22 cellular contexts compared by ENCODE assay signal in genomic region chr6:29424575-29424974, GRCh38. TPM values are rescaled to one million over a fixed set of nuclear protein-coding genes. Genes with fewer than 3 reads are reported as not detected.
DNase-seq lines count a peak whose midpoint lies in the region; ATAC-seq and TF ChIP-seq lines count a peak whose summit lies in the region.
"Had no signal": no experiment of that assay in that cellular context is flagged by ENCODE, and none has a peak within 500 bp of the region (broad histone marks: within the 10 kb centered on the region; RNA-seq: fewer than 3 reads in every experiment).

No MANE protein-coding gene starts in this region.

- H3K27ac ChIP-seq in suprapubic skin: no peak overlapping the region
- H3K27ac ChIP-seq: SJSA1 had no signal

- no peaks in the 10 kb centered on the region for H3K4me1 Mint-ChIP-seq in activated CD8-positive, alpha-beta T cell treated with anti-CD3 and anti-CD28 coated beads for 36 hours (ENCODE audit: low read depth)
- no peaks in the 10 kb centered on the region for H3K4me1 Mint-ChIP-seq in activated CD8-positive, alpha-beta T cell treated with anti-CD3 and anti-CD28 coated beads, Interleukin-2, amount 10 ng/mL, durations not matched to agents 7 days and 5 days (ENCODE audit: low read depth)

- peak; percentile 9 for DNase-seq in activated CD8-positive, alpha-beta T cell treated with anti-CD3 and anti-CD28 coated beads for 36 hours
- no peak for DNase-seq in activated CD8-positive, alpha-beta T cell treated with anti-CD3 and anti-CD28 coated beads, Interleukin-2, amount 10 ng/mL, durations not matched to agents 7 days and 5 days
- DNase-seq in EL: peak; percentile 26
- DNase-seq in NB4 (ENCODE audit: low read depth): peak; percentile 4
- peak; percentile 5 for DNase-seq in epithelial cell of esophagus (ENCODE audit: low read depth)
- no peak for DNase-seq in suprapubic skin (ENCODE audit: low spot score in 2 of 2)
- DNase-seq in H7: no peak
- DNase-seq: AML-193; C1 segment of cervical spinal cord; CD8-positive, alpha-beta T cell; DMS153; GF-D8; KG1; MV-4-11; NCI-H187; NCI-H446; NCI-H526 had no signal

- H3K36me3 ChIP-seq in suprapubic skin: no peaks in the 10 kb centered on the region
- no peaks in the 10 kb centered on the region for H3K36me3 ChIP-seq in H7 (replicated peaks; ENCODE audit: control insufficient read depth, insufficient read depth, low read length)
- H3K36me3 ChIP-seq: SJSA1 had no signal

- H3K4me3 Mint-ChIP-seq in activated CD8-positive, alpha-beta T cell treated with anti-CD3 and anti-CD28 coated beads for 36 hours: no peak overlapping the region
- no peak overlapping the region for H3K4me3 Mint-ChIP-seq in activated CD8-positive, alpha-beta T cell treated with anti-CD3 and anti-CD28 coated beads, Interleukin-2, amount 10 ng/mL, durations not matched to agents 7 days and 5 days
- H3K4me3 Mint-ChIP-seq: CD8-positive, alpha-beta T cell had no signal

- POLR2A ChIA-PET in activated CD8-positive, alpha-beta T cell treated with anti-CD3 and anti-CD28 coated beads for 36 hours (lab: Charles Lee): no interaction called here
- POLR2A ChIA-PET in activated CD8-positive, alpha-beta T cell treated with anti-CD3 and anti-CD28 coated beads, Interleukin-2, amount 10 ng/mL, durations not matched to agents 7 days and 5 days (lab: Charles Lee): no interaction called here

- intact Hi-C loops in activated CD8-positive, alpha-beta T cell treated with anti-CD3 and anti-CD28 coated beads for 36 hours (cut with micrococcal nuclease): no loop called here

- no peak for TF ChIP-seq CTCF in activated CD8-positive, alpha-beta T cell treated with anti-CD3 and anti-CD28 coated beads for 36 hours (IDR thresholded peaks at IDR 0.05)
- no peak for TF ChIP-seq CTCF in NB4 (IDR thresholded peaks at IDR 0.05; ENCODE audit: low read depth, low read length)
- no peak for TF ChIP-seq CTCF in epithelial cell of esophagus (IDR thresholded peaks at IDR 0.05; ENCODE audit: insufficient read depth, low read depth, low read length, missing control alignments)
- no peak for TF ChIP-seq CTCF in suprapubic skin (IDR thresholded peaks at IDR 0.05)

- ATAC-seq in activated CD8-positive, alpha-beta T cell treated with anti-CD3 and anti-CD28 coated beads for 36 hours: peak; percentile 58
- no peak for ATAC-seq in activated CD8-positive, alpha-beta T cell treated with anti-CD3 and anti-CD28 coated beads, Interleukin-2, amount 10 ng/mL, durations not matched to agents 7 days and 5 days
- ATAC-seq in HG03280 (IDR thresholded peaks at IDR 0.05; ENCODE audit: unreplicated experiment): no peak
- ATAC-seq: CD8-positive, alpha-beta T cell; HepG2; Right ventricle myocardium inferior had no signal

- H3K27ac Mint-ChIP-seq in activated CD8-positive, alpha-beta T cell treated with anti-CD3 and anti-CD28 coated beads for 36 hours: no peak overlapping the region
- H3K27ac Mint-ChIP-seq in activated CD8-positive, alpha-beta T cell treated with anti-CD3 and anti-CD28 coated beads, Interleukin-2, amount 10 ng/mL, durations not matched to agents 7 days and 5 days: no peak overlapping the region
- H3K27ac Mint-ChIP-seq: CD8-positive, alpha-beta T cell had no signal

- no peak for TF ChIP-seq EP300 in suprapubic skin (IDR thresholded peaks at IDR 0.05)

- H3K27me3 Mint-ChIP-seq in activated CD8-positive, alpha-beta T cell treated with anti-CD3 and anti-CD28 coated beads for 36 hours: peaks cover 31% of the 10 kb centered on the region
- H3K27me3 Mint-ChIP-seq in activated CD8-positive, alpha-beta T cell treated with anti-CD3 and anti-CD28 coated beads, Interleukin-2, amount 10 ng/mL, durations not matched to agents 7 days and 5 days (ENCODE audit: low read depth): peaks cover 14% of the 10 kb centered on the region

- peaks cover 4% of the 10 kb centered on the region for H3K27me3 ChIP-seq in suprapubic skin
- H3K27me3 ChIP-seq in H7 (ENCODE audit: control insufficient read depth, insufficient read depth, low read length): no peaks in the 10 kb centered on the region
- H3K27me3 ChIP-seq: SJSA1 had no signal

- TF ChIP-seq POLR2A in NB4 (IDR thresholded peaks at IDR 0.05; ENCODE audit: extremely low read depth, insufficient read length) (no peak), suprapubic skin (IDR thresholded peaks at IDR 0.05) (no peak)

- 68% methylated on average over 2 of the region's 2 CpGs for WGBS in suprapubic skin

- no peaks in the 10 kb centered on the region for H3K9me3 Mint-ChIP-seq in activated CD8-positive, alpha-beta T cell treated with anti-CD3 and anti-CD28 coated beads for 36 hours
- H3K9me3 Mint-ChIP-seq in activated CD8-positive, alpha-beta T cell treated with anti-CD3 and anti-CD28 coated beads, Interleukin-2, amount 10 ng/mL, durations not matched to agents 7 days and 5 days (ENCODE audit: insufficient read depth): no peaks in the 10 kb centered on the region
- H3K9me3 Mint-ChIP-seq: CD8-positive, alpha-beta T cell had no signal

- no peaks in the 10 kb centered on the region for H3K4me1 ChIP-seq in suprapubic skin
- H3K4me1 ChIP-seq: SJSA1 had no signal

- H3K4me3 ChIP-seq in NB4 (ENCODE audit: low read depth, low read length): no peak overlapping the region
- H3K4me3 ChIP-seq in epithelial cell of esophagus (ENCODE audit: low read length): no peak overlapping the region
- no peak overlapping the region for H3K4me3 ChIP-seq in suprapubic skin
- no peak overlapping the region for H3K4me3 ChIP-seq in H7 (ENCODE audit: insufficient read depth, low read depth, low read length)
- H3K4me3 ChIP-seq: SJSA1 had no signal

- CTCF ChIA-PET in activated CD8-positive, alpha-beta T cell treated with anti-CD3 and anti-CD28 coated beads for 36 hours (lab: Charles Lee): no interaction called here
- CTCF ChIA-PET in activated CD8-positive, alpha-beta T cell treated with anti-CD3 and anti-CD28 coated beads, Interleukin-2, amount 10 ng/mL, durations not matched to agents 7 days and 5 days (lab: Charles Lee): no interaction called here

- no peaks in the 10 kb centered on the region for H3K9me3 ChIP-seq in suprapubic skin
- H3K9me3 ChIP-seq: SJSA1 had no signal

- no peaks in the 10 kb centered on the region for H3K36me3 Mint-ChIP-seq in activated CD8-positive, alpha-beta T cell treated with anti-CD3 and anti-CD28 coated beads for 36 hours (ENCODE audit: low read depth)
- H3K36me3 Mint-ChIP-seq in activated CD8-positive, alpha-beta T cell treated with anti-CD3 and anti-CD28 coated beads, Interleukin-2, amount 10 ng/mL, durations not matched to agents 7 days and 5 days (ENCODE audit: low read depth): no peaks in the 10 kb centered on the region
- H3K36me3 Mint-ChIP-seq: CD8-positive, alpha-beta T cell had no signal

RNA-seq across cellular contexts. Expression of gene OR12D1, which starts 9.8 kb away (rescaled TPM):
- not detected for total RNA-seq in activated CD8-positive, alpha-beta T cell treated with anti-CD3 and anti-CD28 coated beads for 36 hours
- not detected for total RNA-seq in activated CD8-positive, alpha-beta T cell treated with anti-CD3 and anti-CD28 coated beads, Interleukin-2, amount 10 ng/mL, durations not matched to agents 7 days and 5 days
- not detected for total RNA-seq in suprapubic skin
- total RNA-seq in H7 (2014; rRNA removed; shearing (Covaris generic)): not detected in 2 replicates
- total RNA-seq: A172; CD8-positive, alpha-beta T cell; HepG2; Right ventricle myocardium inferior; SJSA1 had no signal

RNA-seq across cellular contexts. Expression of gene OR10C1, which starts 14.5 kb away (rescaled TPM):
- not detected for total RNA-seq in activated CD8-positive, alpha-beta T cell treated with anti-CD3 and anti-CD28 coated beads for 36 hours
- not detected for total RNA-seq in activated CD8-positive, alpha-beta T cell treated with anti-CD3 and anti-CD28 coated beads, Interleukin-2, amount 10 ng/mL, durations not matched to agents 7 days and 5 days
- total RNA-seq in suprapubic skin: not detected
- total RNA-seq in H7 (2014; rRNA removed; shearing (Covaris generic)): not detected in 2 replicates
- total RNA-seq: A172; CD8-positive, alpha-beta T cell; HepG2; Right ventricle myocardium inferior; SJSA1 had no signal

RNA-seq across cellular contexts. Expression of gene OR12D2, which starts 29.1 kb away (rescaled TPM):
- not detected for total RNA-seq in activated CD8-positive, alpha-beta T cell treated with anti-CD3 and anti-CD28 coated beads for 36 hours
- total RNA-seq in activated CD8-positive, alpha-beta T cell treated with anti-CD3 and anti-CD28 coated beads, Interleukin-2, amount 10 ng/mL, durations not matched to agents 7 days and 5 days: not detected
- total RNA-seq in suprapubic skin: not detected
- total RNA-seq in H7 (2014; rRNA removed; shearing (Covaris generic)): not detected in 2 replicates
- total RNA-seq: A172; CD8-positive, alpha-beta T cell; HepG2; Right ventricle myocardium inferior; SJSA1 had no signal

RNA-seq across cellular contexts. Expression of gene OR11A1, which starts 32.3 kb away (rescaled TPM):
- total RNA-seq in activated CD8-positive, alpha-beta T cell treated with anti-CD3 and anti-CD28 coated beads for 36 hours: not detected
- not detected for total RNA-seq in activated CD8-positive, alpha-beta T cell treated with anti-CD3 and anti-CD28 coated beads, Interleukin-2, amount 10 ng/mL, durations not matched to agents 7 days and 5 days
- not detected for total RNA-seq in suprapubic skin
- total RNA-seq in H7 (2014; rRNA removed; shearing (Covaris generic)): not detected in 2 replicates
- total RNA-seq: A172; CD8-positive, alpha-beta T cell; HepG2; Right ventricle myocardium inferior; SJSA1 had no signal

RNA-seq across cellular contexts. Expression of gene OR2H1, which starts 32.4 kb away (rescaled TPM):
- total RNA-seq in activated CD8-positive, alpha-beta T cell treated with anti-CD3 and anti-CD28 coated beads for 36 hours: not detected
- not detected for total RNA-seq in activated CD8-positive, alpha-beta T cell treated with anti-CD3 and anti-CD28 coated beads, Interleukin-2, amount 10 ng/mL, durations not matched to agents 7 days and 5 days
- total RNA-seq in suprapubic skin: not detected
- total RNA-seq in H7 (2014; rRNA removed; shearing (Covaris generic)): not detected in 2 replicates
- total RNA-seq: A172; CD8-positive, alpha-beta T cell; HepG2; Right ventricle myocardium inferior; SJSA1 had no signal

Comparison
In these comparisons a context has a peak if more than half of its experiments do, and no peak if none do; other contexts are left out.
1. DNase-seq: peak in activated CD8-positive, alpha-beta T cell treated with anti-CD3 and anti-CD28 coated beads for 36 hours (single experiment), EL (single experiment), NB4 (single experiment) and epithelial cell of esophagus (single experiment); none in activated CD8-positive, alpha-beta T cell treated with anti-CD3 and anti-CD28 coated beads, Interleukin-2, amount 10 ng/mL, durations not matched to agents 7 days and 5 days (single experiment), suprapubic skin (0 of 2) and H7 (single experiment).